ENCODE assay signal across 1 cellular context in the genomic region with DNA sequence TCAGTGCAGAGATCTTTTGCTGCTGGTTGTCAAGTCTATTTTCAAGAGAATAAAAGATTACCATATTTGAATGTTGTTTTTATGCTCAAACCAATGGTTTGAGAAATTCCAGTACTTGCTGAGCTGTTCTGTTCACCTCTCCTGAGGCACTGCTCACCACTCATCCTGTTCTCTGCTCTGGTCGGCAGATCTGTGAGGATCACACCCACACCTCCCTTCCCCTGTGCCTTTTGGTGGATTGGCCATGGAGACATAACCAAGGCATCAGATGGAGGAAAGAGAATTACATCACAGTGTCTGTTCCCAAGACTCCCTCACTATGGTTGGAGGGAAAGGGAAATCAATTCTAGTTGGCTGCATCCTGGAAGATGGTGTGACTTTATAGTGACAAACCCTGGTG.
TF ChIP-seq lines count a peak whose summit lies in the region.

No MANE protein-coding gene starts in this region.

TF ChIP-seq in H1, 55 proteins besides CTCF, POLR2A, EP300 and RAD21:
- no peak for TF ChIP-seq CHD7 (IDR thresholded peaks at IDR 0.05; ENCODE audit: insufficient replicate concordance, low read length)
- no peak for TF ChIP-seq ZNF274 (IDR thresholded peaks at IDR 0.05; ENCODE audit: borderline replicate concordance, extremely low read depth, low read length)
- no peak for TF ChIP-seq TCF12 (IDR thresholded peaks at IDR 0.05; ENCODE audit: low read depth, low read length)
- TF ChIP-seq HDAC6 (IDR thresholded peaks at IDR 0.05; ENCODE audit: low read depth, low read length): no peak
- no peak for TF ChIP-seq BACH1 (IDR thresholded peaks at IDR 0.05; ENCODE audit: low read length)
- TF ChIP-seq GTF2F1 (IDR thresholded peaks at IDR 0.05; ENCODE audit: borderline replicate concordance, low read depth, low read length): no peak
- no peak for TF ChIP-seq MAFK (IDR thresholded peaks at IDR 0.05; ENCODE audit: low read depth, low read length)
- TF ChIP-seq ASH2L (IDR thresholded peaks at IDR 0.05; ENCODE audit: low read length): no peak
- no peak for TF ChIP-seq TAF7 (optimal IDR thresholded peaks at IDR 0.05; ENCODE audit: borderline replicate concordance, low read depth, low read length)
- no peak for TF ChIP-seq POLR2AphosphoS5 (IDR thresholded peaks at IDR 0.05; ENCODE audit: low read depth, low read length)
- no peak for TF ChIP-seq CEBPB (IDR thresholded peaks at IDR 0.05; ENCODE audit: low read depth, low read length)
- TF ChIP-seq SIN3A (conservative IDR thresholded peaks at IDR 0.05 in 1 of 2, IDR thresholded peaks at IDR 0.05 in 1 of 2; ENCODE audit: low read depth in 1 of 2, low read length in 2 of 2): no peak
- no peak for TF ChIP-seq BCL11A (IDR thresholded peaks at IDR 0.05; ENCODE audit: low read depth in 2 of 2, low read length in 2 of 2)
- TF ChIP-seq RXRA (IDR thresholded peaks at IDR 0.05; ENCODE audit: insufficient read depth, low read depth, low read length): no peak
- no peak for TF ChIP-seq CREB1 (IDR thresholded peaks at IDR 0.05)
